30 cellular contexts compared by ENCODE assay signal in genomic region chr17:55680983-55681382, GRCh38. TPM values are rescaled to one million over a fixed set of nuclear protein-coding genes. Genes with fewer than 3 reads are reported as not detected.
"Had no signal": no experiment of that assay in that cellular context is flagged by ENCODE, and none has a peak within 500 bp of the region (broad histone marks: within the 10 kb centered on the region; RNA-seq: fewer than 3 reads in every experiment).

No MANE protein-coding gene starts in this region.

- H3K4me2 ChIP-seq: neural progenitor cell had no signal

- H2AFZ ChIP-seq: neural progenitor cell, parathyroid adenoma had no signal

- FAIRE-seq: small intestine, urothelium cell line had no signal

- H3K9ac ChIP-seq: neural progenitor cell, parathyroid adenoma had no signal

- H3K4me3 Mint-ChIP-seq: naive thymus-derived CD8-positive, alpha-beta T cell; natural killer cell treated with Interleukin-12 subunit alpha and Interleukin-12 subunit beta and Interleukin-15 and Interleukin-18, amount 100 ng/mL, for 72 hours; neural progenitor cell; stimulated activated effector memory CD8-positive, alpha-beta T cell treated with anti-CD3 and anti-CD28 coated beads, Interleukin-12 subunit alpha, Interleukin-12 subunit beta, amount 100 ng/mL, for 72 hours; stimulated activated naive B cell treated with anti-CD40 and anti-IgM and Interleukin-4, amounts not matched to agents 10 μg/mL and 1 μg/mL and 100 μg/mL, for 72 hours; stimulated activated naive CD8-positive, alpha-beta T cell treated with anti-CD3 and anti-CD28 coated beads, Interleukin-15, Interleukin-2, amounts not matched to agents 100 ng/mL and 50 ng/mL, for 24 hours had no signal

- H3K4me1 ChIP-seq: neural progenitor cell, parathyroid adenoma, psoas muscle, right lobe of liver, sigmoid colon, stomach, thyroid gland, tibial nerve, upper lobe of left lung, vagina had no signal

- H3K79me2 ChIP-seq: parathyroid adenoma had no signal

- H3K36me3 ChIP-seq: neural progenitor cell, ovary, right lobe of liver, sigmoid colon, stomach, thoracic aorta, thyroid gland, tibial nerve, upper lobe of left lung, vagina had no signal

- ATAC-seq: naive thymus-derived CD8-positive, alpha-beta T cell; natural killer cell treated with Interleukin-12 subunit alpha and Interleukin-12 subunit beta and Interleukin-15 and Interleukin-18, amount 100 ng/mL, for 72 hours; psoas muscle; right cardiac atrium; right lobe of liver; stimulated activated effector memory CD8-positive, alpha-beta T cell treated with anti-CD3 and anti-CD28 coated beads, Interleukin-12 subunit alpha, Interleukin-12 subunit beta, amount 100 ng/mL, for 72 hours; stimulated activated naive B cell treated with anti-CD40 and anti-IgM and Interleukin-4, amounts not matched to agents 10 μg/mL and 1 μg/mL and 100 μg/mL, for 72 hours had no signal

- H3K4me3 ChIP-seq: neural progenitor cell, ovary, psoas muscle, right lobe of liver, sigmoid colon, stomach, thoracic aorta, thyroid gland, tibial nerve, upper lobe of left lung, vagina had no signal

- H3K36me3 Mint-ChIP-seq: naive thymus-derived CD8-positive, alpha-beta T cell; natural killer cell treated with Interleukin-12 subunit alpha and Interleukin-12 subunit beta and Interleukin-15 and Interleukin-18, amount 100 ng/mL, for 72 hours; neural progenitor cell; stimulated activated effector memory CD8-positive, alpha-beta T cell treated with anti-CD3 and anti-CD28 coated beads, Interleukin-12 subunit alpha, Interleukin-12 subunit beta, amount 100 ng/mL, for 72 hours; stimulated activated naive B cell treated with anti-CD40 and anti-IgM and Interleukin-4, amounts not matched to agents 10 μg/mL and 1 μg/mL and 100 μg/mL, for 72 hours had no signal

- H3K9me3 ChIP-seq: ovary, psoas muscle, right lobe of liver, sigmoid colon, stomach, thoracic aorta, thyroid gland, tibial nerve, upper lobe of left lung, vagina had no signal

- H3K4me1 Mint-ChIP-seq: naive thymus-derived CD8-positive, alpha-beta T cell; neural progenitor cell; stimulated activated naive B cell treated with anti-CD40 and anti-IgM and Interleukin-4, amounts not matched to agents 10 μg/mL and 1 μg/mL and 100 μg/mL, for 72 hours had no signal

- H3K27ac Mint-ChIP-seq: naive thymus-derived CD8-positive, alpha-beta T cell; natural killer cell treated with Interleukin-12 subunit alpha and Interleukin-12 subunit beta and Interleukin-15 and Interleukin-18, amount 100 ng/mL, for 72 hours; neural progenitor cell; progenitor cell of endocrine pancreas; stimulated activated effector memory CD8-positive, alpha-beta T cell treated with anti-CD3 and anti-CD28 coated beads, Interleukin-12 subunit alpha, Interleukin-12 subunit beta, amount 100 ng/mL, for 72 hours; stimulated activated naive B cell treated with anti-CD40 and anti-IgM and Interleukin-4, amounts not matched to agents 10 μg/mL and 1 μg/mL and 100 μg/mL, for 72 hours; stimulated activated naive CD8-positive, alpha-beta T cell treated with anti-CD3 and anti-CD28 coated beads, Interleukin-15, Interleukin-2, amounts not matched to agents 100 ng/mL and 50 ng/mL, for 24 hours had no signal

- H3K27ac ChIP-seq: neural progenitor cell, ovary, parathyroid adenoma, psoas muscle, right lobe of liver, sigmoid colon, stomach, thoracic aorta, thyroid gland, tibial nerve, upper lobe of left lung, vagina had no signal

- H3K9me3 Mint-ChIP-seq: naive thymus-derived CD8-positive, alpha-beta T cell; neural progenitor cell; stimulated activated effector memory CD8-positive, alpha-beta T cell treated with anti-CD3 and anti-CD28 coated beads, Interleukin-12 subunit alpha, Interleukin-12 subunit beta, amount 100 ng/mL, for 72 hours; stimulated activated naive B cell treated with anti-CD40 and anti-IgM and Interleukin-4, amounts not matched to agents 10 μg/mL and 1 μg/mL and 100 μg/mL, for 72 hours; stimulated activated naive CD8-positive, alpha-beta T cell treated with anti-CD3 and anti-CD28 coated beads, Interleukin-15, Interleukin-2, amounts not matched to agents 100 ng/mL and 50 ng/mL, for 24 hours had no signal

- H3K27me3 ChIP-seq: neural progenitor cell, ovary, right lobe of liver, sigmoid colon, stomach, thyroid gland, tibial nerve, upper lobe of left lung, vagina had no signal

- DNase-seq: naive thymus-derived CD8-positive, alpha-beta T cell; occipital lobe; ovary; posterior cingulate gyrus; psoas muscle; right cardiac atrium; right lobe of liver; sigmoid colon; small intestine; stimulated activated CD4-positive, alpha-beta T cell treated with anti-CD3 and anti-CD28 coated beads, Interleukin-15, amount 100 ng/mL, for 24 hours; stimulated activated CD4-positive, alpha-beta T cell treated with anti-CD3 and anti-CD28 coated beads, Interleukin-2, amount 100 ng/mL, for 24 hours; stimulated activated CD4-positive, alpha-beta T cell treated with anti-CD3 and anti-CD28 coated beads, Interleukin-2, amount 100 ng/mL, for 48 hours; stimulated activated CD4-positive, alpha-beta T cell treated with anti-CD3 and anti-CD28 coated beads, Interleukin-4, amount 100 ng/mL, for 24 hours; stimulated activated naive B cell treated with anti-CD40 and anti-IgM and Interleukin-4, amounts not matched to agents 10 μg/mL and 1 μg/mL and 100 μg/mL, for 72 hours; stimulated activated naive CD4-positive, alpha-beta T cell treated with Interleukin-2 at 50 U/mL for 16 hours; stomach; thyroid gland; trophoblast cell; upper lobe of left lung had no signal

RNA-seq across cellular contexts. Expression of gene TMEM100, which starts 41.7 kb away (rescaled TPM):
- polyA plus RNA-seq: naive thymus-derived CD8-positive, alpha-beta T cell; neural cell had no signal
